8 cellular contexts compared by ENCODE assay signal in the genomic region with DNA sequence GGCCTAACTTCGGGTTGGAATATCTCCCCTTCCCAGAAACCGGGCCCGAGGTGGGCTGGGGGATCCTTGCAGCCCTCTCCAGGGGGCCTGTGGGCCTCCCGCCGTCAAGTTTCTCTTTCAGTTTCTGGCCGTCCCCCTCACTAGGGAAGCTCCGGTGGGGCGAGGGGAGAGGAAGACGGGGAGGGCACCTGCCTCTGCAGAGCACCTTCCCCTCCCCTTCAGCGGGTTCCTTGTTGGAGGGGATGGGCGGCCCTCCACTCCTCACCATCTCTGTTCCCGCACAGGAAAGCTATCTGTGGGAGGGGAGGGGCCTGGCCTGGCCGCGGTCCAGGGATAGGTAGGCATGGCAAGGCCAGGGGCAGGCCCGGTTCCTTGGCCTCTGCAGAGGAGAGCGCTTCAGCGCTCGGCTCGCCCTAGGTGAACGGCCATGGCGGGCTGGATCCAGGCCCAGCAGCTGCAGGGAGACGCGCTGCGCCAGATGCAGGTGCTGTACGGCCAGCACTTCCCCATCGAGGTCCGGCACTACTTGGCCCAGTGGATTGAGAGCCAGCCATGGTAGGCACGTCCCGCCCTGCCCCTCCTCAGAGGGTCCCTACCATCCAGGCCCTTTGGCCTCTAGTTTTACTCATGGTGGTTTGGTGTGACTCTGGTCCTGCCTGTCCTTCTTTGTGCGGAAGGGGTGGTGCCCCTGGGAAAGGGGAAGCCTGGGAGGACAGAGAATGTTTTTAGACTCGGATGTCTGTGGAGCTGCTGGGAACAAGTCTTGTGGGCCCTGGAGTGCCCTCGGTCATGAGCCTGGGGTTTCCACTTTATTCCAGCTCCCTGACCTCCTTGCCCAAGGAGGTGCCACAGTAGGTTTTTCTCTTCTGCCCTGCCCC. TPM values are rescaled to one million over a fixed set of nuclear protein-coding genes. Genes with fewer than 3 reads are reported as not detected.
DNase-seq lines count a peak whose midpoint lies in the region; ATAC-seq, FAIRE-seq and TF ChIP-seq lines count a peak whose summit lies in the region.

No MANE protein-coding gene starts in this region.

- no peak for ATAC-seq in GM21447 (IDR thresholded peaks at IDR 0.05; ENCODE audit: unreplicated experiment)
- ATAC-seq in GM19395 (IDR thresholded peaks at IDR 0.05; ENCODE audit: unreplicated experiment): no peak

- TF ChIP-seq POLR2A in GM12891 (IDR thresholded peaks at IDR 0.05; ENCODE audit: low read depth, low read length): peak; percentile 18; the same call in 1 of the 2 replicates
- no peak for TF ChIP-seq POLR2A in H54 (IDR thresholded peaks at IDR 0.05; ENCODE audit: low read depth, low read length)

- no peak for FAIRE-seq in GM12891 (lab: Jason Lieb, UNC)
- no peak for FAIRE-seq in H54 (lab: Jason Lieb, UNC)

- DNase-seq in GM12891 (ENCODE audit: insufficient read length, low spot score) (peak; percentile 52), NCI-H774 (lab: John Stamatoyannopoulos, UW) (peak; percentile 69), islet precursor cell (peak; percentile 60), H54 (ENCODE audit: insufficient read length, low spot score) (no peak)
- DNase-seq in activated naive CD4-positive, alpha-beta T cell treated with anti-CD3 and anti-CD28 coated beads, Interleukin-2, amount 50 U/mL, for 16 hours: peak; percentile 65
- peak; percentile 74 for DNase-seq in stimulated activated CD4-positive, alpha-beta T cell treated with anti-CD3 and anti-CD28 coated beads, Interleukin-4, amount 100 ng/mL, for 1 hour

TF ChIP-seq in GM12891, 5 proteins besides CTCF, POLR2A, EP300 and RAD21:
- TF ChIP-seq PAX5 (IDR thresholded peaks at IDR 0.05; ENCODE audit: insufficient read depth, low read length, severe bottlenecking) (no peak), POLR2AphosphoS5 (IDR thresholded peaks at IDR 0.05; ENCODE audit: low read depth, low read length) (no peak), POU2F2 (IDR thresholded peaks at IDR 0.05; ENCODE audit: low read depth, low read length) (no peak), SPI1 (IDR thresholded peaks at IDR 0.05; ENCODE audit: low read depth, low read length) (no peak), TAF1 (IDR thresholded peaks at IDR 0.05; ENCODE audit: low read depth, low read length) (no peak)

RNA-seq across cellular contexts. Expression of a gene that starts 0.9 kb away (rescaled TPM):
- 50.2 TPM for polyA plus RNA-seq in GM12891 (2012; ENCODE audit: low read depth, missing spikeins)

RNA-seq across cellular contexts. Expression of a gene that starts 13.0 kb away (rescaled TPM):
- 37.3 TPM for polyA plus RNA-seq in GM12891 (2012; ENCODE audit: low read depth, missing spikeins)
